ENCODE assay signal across 1 cellular context in genomic region chr11:66016793-66017177, GRCh38.
TF ChIP-seq lines count a peak whose summit lies in the region.

No MANE protein-coding gene starts in this region.

TF ChIP-seq in SK-N-SH, 30 proteins besides CTCF, POLR2A, EP300 and RAD21:
- TF ChIP-seq USF2 (IDR thresholded peaks at IDR 0.05; ENCODE audit: borderline replicate concordance, low read depth, low read length): no peak
- TF ChIP-seq TAF1 (IDR thresholded peaks at IDR 0.05; ENCODE audit: borderline replicate concordance, low read depth, low read length): no peak
- no peak for TF ChIP-seq SIN3A (IDR thresholded peaks at IDR 0.05; ENCODE audit: borderline replicate concordance, low read depth, low read length)
- TF ChIP-seq NRF1 (IDR thresholded peaks at IDR 0.05; ENCODE audit: low read depth, low read length): no peak
- no peak for TF ChIP-seq MXI1 (IDR thresholded peaks at IDR 0.05; ENCODE audit: low read depth, low read length)
- no peak for TF ChIP-seq RXRA (IDR thresholded peaks at IDR 0.05; ENCODE audit: borderline replicate concordance, low read depth)
- TF ChIP-seq FOXM1 (IDR thresholded peaks at IDR 0.05; ENCODE audit: low read depth): no peak
- no peak for TF ChIP-seq MAX (IDR thresholded peaks at IDR 0.05; ENCODE audit: low read depth)
- no peak for TF ChIP-seq EZH2phosphoT487 (IDR thresholded peaks at IDR 0.05; ENCODE audit: borderline replicate concordance, low read depth)
- no peak for TF ChIP-seq NFIC (IDR thresholded peaks at IDR 0.05; ENCODE audit: borderline replicate concordance)
- no peak for TF ChIP-seq ZBTB33 (IDR thresholded peaks at IDR 0.05; ENCODE audit: borderline replicate concordance, low read depth)
- no peak for TF ChIP-seq TCF12 (IDR thresholded peaks at IDR 0.05)
- TF ChIP-seq SMC3 (IDR thresholded peaks at IDR 0.05; ENCODE audit: low read depth, low read length): no peak
- TF ChIP-seq MEF2A (IDR thresholded peaks at IDR 0.05; ENCODE audit: borderline replicate concordance, low read depth): no peak
- TF ChIP-seq RCOR1 (IDR thresholded peaks at IDR 0.05; ENCODE audit: low read length): no peak
- no peak for TF ChIP-seq REST (IDR thresholded peaks at IDR 0.05; ENCODE audit: low read depth, low read length)
- no peak for TF ChIP-seq FOXJ3 (CRISPR knock-in tag; IDR thresholded peaks at IDR 0.05)
